1 cellular context compared by ENCODE assay signal in the genomic region with DNA sequence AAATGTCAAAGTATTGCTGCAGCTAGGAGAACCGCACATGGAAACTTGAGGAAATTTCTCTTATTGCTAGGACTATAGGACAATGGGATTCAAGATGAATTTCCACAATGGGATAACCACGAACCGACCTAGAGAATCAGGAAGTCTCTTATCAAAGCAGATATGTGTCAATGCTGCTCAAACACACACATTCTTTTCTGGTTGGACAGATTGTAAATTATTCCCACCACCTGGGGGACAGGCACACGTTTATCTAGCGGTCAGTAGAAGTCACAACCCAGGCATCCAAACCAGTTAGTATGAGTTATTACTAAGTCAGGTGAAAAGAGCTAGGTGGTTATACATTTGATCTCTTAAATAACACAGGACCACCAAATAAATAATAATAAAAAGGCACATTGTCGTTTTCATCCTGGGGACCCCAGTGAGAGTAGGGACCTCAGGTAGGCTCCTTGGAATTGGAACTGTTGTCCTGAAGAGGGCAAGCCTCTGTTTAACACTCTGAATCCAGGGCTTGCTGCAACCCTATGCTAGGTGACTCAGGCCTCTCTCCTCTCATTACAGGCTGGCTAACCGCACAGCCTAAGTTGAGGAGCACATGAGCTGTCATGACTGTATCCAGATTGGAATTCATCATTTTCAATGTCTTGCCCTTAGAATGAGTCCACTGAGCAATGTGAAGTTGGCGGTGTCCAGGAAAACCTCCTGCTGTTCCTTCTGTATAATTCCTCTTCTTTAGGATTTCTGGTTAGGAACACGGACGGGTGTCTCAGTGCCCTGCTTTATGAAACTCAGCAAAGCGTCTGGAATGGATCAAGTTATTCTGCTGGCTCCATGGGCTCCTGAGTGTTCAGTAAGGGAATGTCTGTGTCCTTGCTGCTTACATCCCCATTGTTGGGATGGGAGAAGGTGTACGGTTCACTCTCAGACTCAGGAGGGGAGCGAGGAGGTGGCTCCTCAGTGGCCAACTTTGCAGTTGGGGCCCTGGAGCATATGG.
TF ChIP-seq lines count a peak whose summit lies in the region.

No MANE protein-coding gene starts in this region.

TF ChIP-seq in GM23338, 12 proteins besides CTCF, POLR2A, EP300 and RAD21 (continued from another document):
- TF ChIP-seq, protein P1, sequence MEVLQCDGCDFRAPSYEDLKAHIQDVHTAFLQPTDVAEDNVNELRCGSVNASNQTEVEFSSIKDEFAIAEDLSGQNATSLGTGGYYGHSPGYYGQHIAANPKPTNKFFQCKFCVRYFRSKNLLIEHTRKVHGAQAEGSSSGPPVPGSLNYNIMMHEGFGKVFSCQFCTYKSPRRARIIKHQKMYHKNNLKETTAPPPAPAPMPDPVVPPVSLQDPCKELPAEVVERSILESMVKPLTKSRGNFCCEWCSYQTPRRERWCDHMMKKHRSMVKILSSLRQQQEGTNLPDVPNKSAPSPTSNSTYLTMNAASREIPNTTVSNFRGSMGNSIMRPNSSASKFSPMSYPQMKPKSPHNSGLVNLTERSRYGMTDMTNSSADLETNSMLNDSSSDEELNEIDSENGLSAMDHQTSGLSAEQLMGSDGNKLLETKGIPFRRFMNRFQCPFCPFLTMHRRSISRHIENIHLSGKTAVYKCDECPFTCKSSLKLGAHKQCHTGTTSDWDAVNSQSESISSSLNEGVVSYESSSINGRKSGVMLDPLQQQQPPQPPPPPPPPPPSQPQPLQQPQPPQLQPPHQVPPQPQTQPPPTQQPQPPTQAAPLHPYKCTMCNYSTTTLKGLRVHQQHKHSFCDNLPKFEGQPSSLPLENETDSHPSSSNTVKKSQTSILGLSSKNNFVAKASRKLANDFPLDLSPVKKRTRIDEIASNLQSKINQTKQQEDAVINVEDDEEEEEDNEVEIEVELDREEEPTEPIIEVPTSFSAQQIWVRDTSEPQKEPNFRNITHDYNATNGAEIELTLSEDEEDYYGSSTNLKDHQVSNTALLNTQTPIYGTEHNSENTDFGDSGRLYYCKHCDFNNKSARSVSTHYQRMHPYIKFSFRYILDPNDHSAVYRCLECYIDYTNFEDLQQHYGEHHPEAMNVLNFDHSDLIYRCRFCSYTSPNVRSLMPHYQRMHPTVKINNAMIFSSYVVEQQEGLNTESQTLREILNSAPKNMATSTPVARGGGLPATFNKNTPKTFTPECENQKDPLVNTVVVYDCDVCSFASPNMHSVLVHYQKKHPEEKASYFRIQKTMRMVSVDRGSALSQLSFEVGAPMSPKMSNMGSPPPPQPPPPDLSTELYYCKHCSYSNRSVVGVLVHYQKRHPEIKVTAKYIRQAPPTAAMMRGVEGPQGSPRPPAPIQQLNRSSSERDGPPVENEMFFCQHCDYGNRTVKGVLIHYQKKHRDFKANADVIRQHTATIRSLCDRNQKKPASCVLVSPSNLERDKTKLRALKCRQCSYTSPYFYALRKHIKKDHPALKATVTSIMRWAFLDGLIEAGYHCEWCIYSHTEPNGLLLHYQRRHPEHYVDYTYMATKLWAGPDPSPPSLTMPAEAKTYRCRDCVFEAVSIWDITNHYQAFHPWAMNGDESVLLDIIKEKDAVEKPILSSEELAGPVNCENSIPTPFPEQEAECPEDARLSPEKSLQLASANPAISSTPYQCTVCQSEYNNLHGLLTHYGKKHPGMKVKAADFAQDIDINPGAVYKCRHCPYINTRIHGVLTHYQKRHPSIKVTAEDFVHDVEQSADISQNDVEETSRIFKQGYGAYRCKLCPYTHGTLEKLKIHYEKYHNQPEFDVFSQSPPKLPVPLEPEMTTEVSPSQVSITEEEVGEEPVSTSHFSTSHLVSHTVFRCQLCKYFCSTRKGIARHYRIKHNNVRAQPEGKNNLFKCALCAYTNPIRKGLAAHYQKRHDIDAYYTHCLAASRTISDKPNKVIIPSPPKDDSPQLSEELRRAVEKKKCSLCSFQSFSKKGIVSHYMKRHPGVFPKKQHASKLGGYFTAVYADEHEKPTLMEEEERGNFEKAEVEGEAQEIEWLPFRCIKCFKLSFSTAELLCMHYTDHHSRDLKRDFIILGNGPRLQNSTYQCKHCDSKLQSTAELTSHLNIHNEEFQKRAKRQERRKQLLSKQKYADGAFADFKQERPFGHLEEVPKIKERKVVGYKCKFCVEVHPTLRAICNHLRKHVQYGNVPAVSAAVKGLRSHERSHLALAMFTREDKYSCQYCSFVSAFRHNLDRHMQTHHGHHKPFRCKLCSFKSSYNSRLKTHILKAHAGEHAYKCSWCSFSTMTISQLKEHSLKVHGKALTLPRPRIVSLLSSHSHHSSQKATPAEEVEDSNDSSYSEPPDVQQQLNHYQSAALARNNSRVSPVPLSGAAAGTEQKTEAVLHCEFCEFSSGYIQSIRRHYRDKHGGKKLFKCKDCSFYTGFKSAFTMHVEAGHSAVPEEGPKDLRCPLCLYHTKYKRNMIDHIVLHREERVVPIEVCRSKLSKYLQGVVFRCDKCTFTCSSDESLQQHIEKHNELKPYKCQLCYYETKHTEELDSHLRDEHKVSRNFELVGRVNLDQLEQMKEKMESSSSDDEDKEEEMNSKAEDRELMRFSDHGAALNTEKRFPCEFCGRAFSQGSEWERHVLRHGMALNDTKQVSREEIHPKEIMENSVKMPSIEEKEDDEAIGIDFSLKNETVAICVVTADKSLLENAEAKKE (CRISPR knock-in tag; IDR thresholded peaks at IDR 0.05): no peak
- no peak for TF ChIP-seq ZNF331 (CRISPR knock-in tag; IDR thresholded peaks at IDR 0.05; ENCODE audit: low read depth)
- TF ChIP-seq CREB1 (CRISPR knock-in tag; IDR thresholded peaks at IDR 0.05; ENCODE audit: low read depth): no peak
- TF ChIP-seq, protein P2, sequence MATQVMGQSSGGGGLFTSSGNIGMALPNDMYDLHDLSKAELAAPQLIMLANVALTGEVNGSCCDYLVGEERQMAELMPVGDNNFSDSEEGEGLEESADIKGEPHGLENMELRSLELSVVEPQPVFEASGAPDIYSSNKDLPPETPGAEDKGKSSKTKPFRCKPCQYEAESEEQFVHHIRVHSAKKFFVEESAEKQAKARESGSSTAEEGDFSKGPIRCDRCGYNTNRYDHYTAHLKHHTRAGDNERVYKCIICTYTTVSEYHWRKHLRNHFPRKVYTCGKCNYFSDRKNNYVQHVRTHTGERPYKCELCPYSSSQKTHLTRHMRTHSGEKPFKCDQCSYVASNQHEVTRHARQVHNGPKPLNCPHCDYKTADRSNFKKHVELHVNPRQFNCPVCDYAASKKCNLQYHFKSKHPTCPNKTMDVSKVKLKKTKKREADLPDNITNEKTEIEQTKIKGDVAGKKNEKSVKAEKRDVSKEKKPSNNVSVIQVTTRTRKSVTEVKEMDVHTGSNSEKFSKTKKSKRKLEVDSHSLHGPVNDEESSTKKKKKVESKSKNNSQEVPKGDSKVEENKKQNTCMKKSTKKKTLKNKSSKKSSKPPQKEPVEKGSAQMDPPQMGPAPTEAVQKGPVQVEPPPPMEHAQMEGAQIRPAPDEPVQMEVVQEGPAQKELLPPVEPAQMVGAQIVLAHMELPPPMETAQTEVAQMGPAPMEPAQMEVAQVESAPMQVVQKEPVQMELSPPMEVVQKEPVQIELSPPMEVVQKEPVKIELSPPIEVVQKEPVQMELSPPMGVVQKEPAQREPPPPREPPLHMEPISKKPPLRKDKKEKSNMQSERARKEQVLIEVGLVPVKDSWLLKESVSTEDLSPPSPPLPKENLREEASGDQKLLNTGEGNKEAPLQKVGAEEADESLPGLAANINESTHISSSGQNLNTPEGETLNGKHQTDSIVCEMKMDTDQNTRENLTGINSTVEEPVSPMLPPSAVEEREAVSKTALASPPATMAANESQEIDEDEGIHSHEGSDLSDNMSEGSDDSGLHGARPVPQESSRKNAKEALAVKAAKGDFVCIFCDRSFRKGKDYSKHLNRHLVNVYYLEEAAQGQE (IDR thresholded peaks at IDR 0.05; ENCODE audit: unreplicated experiment): no peak
- TF ChIP-seq, protein P3, sequence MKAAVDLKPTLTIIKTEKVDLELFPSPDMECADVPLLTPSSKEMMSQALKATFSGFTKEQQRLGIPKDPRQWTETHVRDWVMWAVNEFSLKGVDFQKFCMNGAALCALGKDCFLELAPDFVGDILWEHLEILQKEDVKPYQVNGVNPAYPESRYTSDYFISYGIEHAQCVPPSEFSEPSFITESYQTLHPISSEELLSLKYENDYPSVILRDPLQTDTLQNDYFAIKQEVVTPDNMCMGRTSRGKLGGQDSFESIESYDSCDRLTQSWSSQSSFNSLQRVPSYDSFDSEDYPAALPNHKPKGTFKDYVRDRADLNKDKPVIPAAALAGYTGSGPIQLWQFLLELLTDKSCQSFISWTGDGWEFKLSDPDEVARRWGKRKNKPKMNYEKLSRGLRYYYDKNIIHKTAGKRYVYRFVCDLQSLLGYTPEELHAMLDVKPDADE (IDR thresholded peaks at IDR 0.05): no peak
- no peak for TF ChIP-seq JUNB (IDR thresholded peaks at IDR 0.05; ENCODE audit: unreplicated experiment)
- no peak for TF ChIP-seq EZH2 (IDR thresholded peaks at IDR 0.05; ENCODE audit: low read depth, unreplicated experiment)
- TF ChIP-seq POLR2AphosphoS5 (IDR thresholded peaks at IDR 0.05; ENCODE audit: low read depth): no peak
